7 cellular contexts compared by ENCODE assay signal in genomic region chr7:156109988-156110387, GRCh38.
"Had no signal": no experiment of that assay in that cellular context is flagged by ENCODE, and none has a peak within 500 bp of the region (broad histone marks: within the 10 kb centered on the region; RNA-seq: fewer than 3 reads in every experiment).

No MANE protein-coding gene starts in this region.

- H3K4me1 ChIP-seq: HAP-1 had no signal

- H3K36me3 ChIP-seq: HAP-1 had no signal

- H3K9me3 ChIP-seq: HAP-1 had no signal

- H3K4me3 ChIP-seq: HAP-1, K562 had no signal

- DNase-seq: GOT3, H7, HFFc6, IMR-90 had no signal

- H3K4me3 Mint-ChIP-seq: HFFc6 had no signal

- H3K27ac ChIP-seq: HL-60 had no signal

- H3K27ac Mint-ChIP-seq: HFFc6 had no signal
